ENCODE assay signal across 17 cellular contexts in genomic region chr1:227744668-227745067, GRCh38. TPM values are rescaled to one million over a fixed set of nuclear protein-coding genes. Genes with fewer than 3 reads are reported as not detected.
DNase-seq lines count a peak whose midpoint lies in the region; TF ChIP-seq lines count a peak whose summit lies in the region.
"Had no signal": no experiment of that assay in that cellular context is flagged by ENCODE, and none has a peak within 500 bp of the region (broad histone marks: within the 10 kb centered on the region; RNA-seq: fewer than 3 reads in every experiment).

No MANE protein-coding gene starts in this region.

- H3K79me2 ChIP-seq in OCI-LY1 (ENCODE audit: insufficient read depth, low read length): 0 out of 2 replicates have a peak, but pooled peaks cover 4% of the 10 kb centered on the region

- no peak for TF ChIP-seq EP300 in transverse colon (IDR thresholded peaks at IDR 0.05; ENCODE audit: low read depth)

- no TSS peak for BruUV-seq in MCF 10A (replicated peaks; lab: Mats Ljungman, UMichigan)

- no peak overlapping the region for H3K4me2 ChIP-seq in OCI-LY1 (ENCODE audit: low read length)

- no peak overlapping the region for H3K27ac Mint-ChIP-seq in MCF 10A (ENCODE audit: low read depth, unreplicated experiment)
- peak overlapping the region; percentile 5 for H3K27ac Mint-ChIP-seq in endothelial cell (ENCODE audit: unreplicated experiment)
- H3K27ac Mint-ChIP-seq: activated CD8-positive, alpha-beta memory T cell treated with anti-CD3 and anti-CD28 coated beads, Interleukin-2, amount 10 ng/mL, durations not matched to agents 7 days and 5 days had no signal

- peaks cover 34% of the 10 kb centered on the region for H3K4me1 Mint-ChIP-seq in MCF 10A (ENCODE audit: insufficient read depth, unreplicated experiment)
- H3K4me1 Mint-ChIP-seq in endothelial cell (ENCODE audit: unreplicated experiment): peaks cover 2% of the 10 kb centered on the region

- H4K20me1 ChIP-seq in OCI-LY1 (ENCODE audit: insufficient read depth, low read length): no peaks in the 10 kb centered on the region

- no peak for TF ChIP-seq POLR2A in breast epithelium (IDR thresholded peaks at IDR 0.05)
- TF ChIP-seq POLR2A in transverse colon (IDR thresholded peaks at IDR 0.05): no peak

- no peaks in the 10 kb centered on the region for H3K36me3 ChIP-seq in breast epithelium
- peaks cover 11% of the 10 kb centered on the region; the same call in 1 of the 2 replicates for H3K36me3 ChIP-seq in OCI-LY1 (ENCODE audit: insufficient read depth, low read length)
- H3K36me3 ChIP-seq in transverse colon: no peaks in the 10 kb centered on the region

- H3K27ac ChIP-seq in breast epithelium (peak overlapping the region; percentile 36 to 72), OCI-LY1 (ENCODE audit: low read depth, low read length, poor library complexity, severe bottlenecking) (peak overlapping the region; percentile 42), transverse colon (peak overlapping the region; percentile 14 to 41 (median 32))
- H3K27ac ChIP-seq: spleen, tibial artery had no signal

- H3K36me3 Mint-ChIP-seq in MCF 10A (ENCODE audit: insufficient read depth, unreplicated experiment) (peaks cover 22% of the 10 kb centered on the region), endothelial cell (ENCODE audit: low read depth, unreplicated experiment) (peaks cover 13% of the 10 kb centered on the region)

- no peaks in the 10 kb centered on the region for H3F3A ChIP-seq in OCI-LY1 (ENCODE audit: insufficient read depth, low read length)

- TF ChIP-seq CTCF in breast epithelium (IDR thresholded peaks at IDR 0.05) (no peak), MCF 10A (IDR thresholded peaks at IDR 0.05; ENCODE audit: unreplicated experiment) (no peak), OCI-LY1 (IDR thresholded peaks at IDR 0.05; ENCODE audit: low read length) (no peak), endothelial cell (IDR thresholded peaks at IDR 0.05; ENCODE audit: unreplicated experiment) (no peak), transverse colon (IDR thresholded peaks at IDR 0.05) (no peak)

- intact Hi-C loops in breast epithelium (cut with DNase I; ENCODE audit: low total_unique reads): no loop called here
- intact Hi-C loops in MCF 10A (cut with micrococcal nuclease): no loop called here
- intact Hi-C loops in transverse colon (cut with DNase I; ENCODE audit: low total_unique reads): no loop called here

- POLR2A ChIA-PET in MCF 10A (lab: Yijun Ruan, JAX): interaction anchor here (0.8 to 2.5 kb wide), 5 partner anchors 9 to 204 kb away, joined by 3 to 13 read pairs (median 3); partner anchors contain the start of genes JMJD4, SNAP47 and WNT9A

- in situ Hi-C loops in transverse colon (cut with MboI; ENCODE audit: low pct_ligation_motif_present in 1 of 4, low pct_unique_long_range_greater_than_20kb in 1 of 4, low sequenced_read_pairs in 3 of 4): no loop called here

- H3K4me1 ChIP-seq in breast epithelium: no peaks in the 10 kb centered on the region
- peaks cover 23% of the 10 kb centered on the region for H3K4me1 ChIP-seq in OCI-LY1 (ENCODE audit: insufficient read depth, low read length, severe bottlenecking)
- peaks cover 12 to 25% (median 19%) of the 10 kb centered on the region in 4 donors for H3K4me1 ChIP-seq in transverse colon

- H3K9ac ChIP-seq in OCI-LY1 (ENCODE audit: low read length): no peak overlapping the region; the same call in 1 of the 2 replicates

- H3K27me3 Mint-ChIP-seq in MCF 10A (ENCODE audit: insufficient read depth, unreplicated experiment): no peaks in the 10 kb centered on the region
- H3K27me3 Mint-ChIP-seq in endothelial cell (ENCODE audit: unreplicated experiment): peaks cover 16% of the 10 kb centered on the region
- H3K27me3 Mint-ChIP-seq: activated CD8-positive, alpha-beta memory T cell treated with anti-CD3 and anti-CD28 coated beads, Interleukin-2, amount 10 ng/mL, durations not matched to agents 7 days and 5 days had no signal

- H3K4me3 Mint-ChIP-seq in MCF 10A (ENCODE audit: unreplicated experiment) (no peak overlapping the region), endothelial cell (ENCODE audit: unreplicated experiment) (no peak overlapping the region)
- H3K4me3 Mint-ChIP-seq: activated CD8-positive, alpha-beta memory T cell treated with anti-CD3 and anti-CD28 coated beads, Interleukin-2, amount 10 ng/mL, durations not matched to agents 7 days and 5 days had no signal

- H3K4me3 ChIP-seq in breast epithelium: no peak overlapping the region
- H3K4me3 ChIP-seq in OCI-LY1 (ENCODE audit: low read depth, low read length, poor library complexity, severe bottlenecking): no peak overlapping the region
- no peak overlapping the region for H3K4me3 ChIP-seq in transverse colon
- H3K4me3 ChIP-seq: gastroesophageal sphincter, spleen, tibial artery had no signal

- H3K9me3 ChIP-seq in breast epithelium (no peaks in the 10 kb centered on the region), OCI-LY1 (ENCODE audit: low read length) (no peaks in the 10 kb centered on the region), transverse colon (no peaks in the 10 kb centered on the region)
- H3K9me3 ChIP-seq: gastroesophageal sphincter, spleen, tibial artery had no signal

- H3K9me3 Mint-ChIP-seq in MCF 10A (ENCODE audit: unreplicated experiment): no peaks in the 10 kb centered on the region
- H3K9me3 Mint-ChIP-seq in endothelial cell (ENCODE audit: unreplicated experiment): no peaks in the 10 kb centered on the region

- no peaks in the 10 kb centered on the region for H3K9me2 ChIP-seq in OCI-LY1 (ENCODE audit: low read depth, low read length)

- CTCF ChIA-PET in MCF 10A (lab: Yijun Ruan, JAX): interaction anchor here (0.5 to 1.8 kb wide), 4 partner anchors 18 to 462 kb away, joined by 3 to 13 read pairs (median 4); no protein-coding TSS in a partner anchor

- WGBS in transverse colon (ENCODE audit: low coverage in 1 of 2), 2 donors: 47% methylated on average over 8 of the region's 8 CpGs; no CpG with 5 or more reads in 1 of the 2 donors

- H3K27me3 ChIP-seq in breast epithelium: no peaks in the 10 kb centered on the region
- H3K27me3 ChIP-seq in OCI-LY1 (ENCODE audit: insufficient read depth, low read length): no peaks in the 10 kb centered on the region
- no peaks in the 10 kb centered on the region for H3K27me3 ChIP-seq in transverse colon
- H3K27me3 ChIP-seq: gastroesophageal sphincter, spleen, tibial artery had no signal

- H2AFZ ChIP-seq in OCI-LY1 (ENCODE audit: low read length): no peak overlapping the region

- no peak for DNase-seq in breast epithelium (ENCODE audit: low spot score in 2 of 2)
- no peak for DNase-seq in MCF 10A (ENCODE audit: unreplicated experiment)
- no peak for DNase-seq in endothelial cell (ENCODE audit: low spot score)
- DNase-seq in transverse colon: peak; percentile 62
- no peak for DNase-seq in GOT3 (lab: John Stamatoyannopoulos, UW)
- DNase-seq in GF-D8 (lab: John Stamatoyannopoulos, UW): no peak
- DNase-seq: activated CD8-positive, alpha-beta memory T cell treated with anti-CD3 and anti-CD28 coated beads, Interleukin-2, amount 10 ng/mL, durations not matched to agents 7 days and 5 days; NCI-H1436 treated with DMSO at 0.1 percent for 48 hours; NCI-H748 treated with DMSO at 0.1 percent for 48 hours; OCI-M1; Right ventricle myocardium superior; spleen; stimulated activated CD4-positive, alpha-beta T cell treated with anti-CD3 and anti-CD28 coated beads, Interleukin-4, amount 100 ng/mL, for 24 hours; stimulated activated naive CD8-positive, alpha-beta T cell treated with anti-CD3 and anti-CD28 coated beads, Interleukin-15, Interleukin-2, amounts not matched to agents 100 U/mL and 50 U/mL, for 24 hours; tibial artery had no signal

RNA-seq across cellular contexts. Expression of gene SNAP47, which starts 9.4 kb away (rescaled TPM):
- 10 to 100 TPM; 28.3 to 60.3 (median 52.1) TPM for total RNA-seq in breast epithelium
- total RNA-seq in MCF 10A (2022): 38.0 and 44.0 TPM in 2 replicates
- total RNA-seq in endothelial cell (ENCODE audit: unreplicated experiment): 32.2 TPM
- total RNA-seq in transverse colon: 10 to 100 TPM; 24.1 to 49.0 (median 38.4) TPM

RNA-seq across cellular contexts. Expression of gene JMJD4, which starts 9.6 kb away (rescaled TPM):
- total RNA-seq in breast epithelium (10 to 100 TPM; 11.7 to 27.2 (median 21.0) TPM), MCF 10A (2022) (34.0 and 43.2 TPM in 2 replicates), endothelial cell (ENCODE audit: unreplicated experiment) (13.4 TPM), transverse colon (10 to 100 TPM in 3 of 4 donors, 1 to 10 TPM in 1; 6.8 to 52.7 (median 19.8) TPM)
